In genomic region chr7:1231214-1232102, GRCh38 we compare ENCODE assay signal across 22 cellular contexts. TPM values are rescaled to one million over a fixed set of nuclear protein-coding genes. Genes with fewer than 3 reads are reported as not detected.
A peak's percentile ranks its signal among the peaks of the same experiment; 100 is the strongest.
DNase-seq lines count a peak whose midpoint lies in the region; ATAC-seq, FAIRE-seq and TF ChIP-seq lines count a peak whose summit lies in the region.
"Had no signal": no experiment of that assay in that cellular context is flagged by ENCODE, and none has a peak within 500 bp of the region (broad histone marks: within the 10 kb centered on the region; RNA-seq: fewer than 3 reads in every experiment).

No MANE protein-coding gene starts in this region.

- H2BK20ac ChIP-seq in H1 (ENCODE audit: low read length) = 0 out of 2 replicates have a peak overlapping the region, but pooled peaks have one; percentile 80

- WGBS in H1 (ENCODE audit: extremely low coverage in 1 of 2, insufficient coverage in 1 of 2, insufficient read length in 1 of 2, insufficient replicate concordance in 2 of 2, low coverage in 1 of 2, low lambda C conversion rate in 2 of 2, missing lambda C conversion rate in 1 of 2), 2 experiments = 6% methylated on average over 20 of the region's 40 CpGs; no CpG with 5 or more reads in 1 of the 2 experiments
- 7 to 10% methylated on average over 40 of the region's 40 CpGs for WGBS in sigmoid colon, 2 donors

- no peaks in the 10 kb centered on the region for H3K36me3 Mint-ChIP-seq in CD8-positive, alpha-beta memory T cell
- H3K36me3 Mint-ChIP-seq: CD8-positive, alpha-beta T cell had no signal

- no peak overlapping the region for H2AK5ac ChIP-seq in H1 (ENCODE audit: low read depth, low read length)

- H3K36me3 ChIP-seq in CD8-positive, alpha-beta memory T cell (ENCODE audit: insufficient read depth, low read length) = no peaks in the 10 kb centered on the region
- H3K36me3 ChIP-seq in PC-3 (ENCODE audit: low read depth, low read length) (no peaks in the 10 kb centered on the region), H1 (ENCODE audit: control insufficient read depth in 2 of 4, insufficient read depth in 4 of 4, low read length in 3 of 4) (peaks cover 0 to 19% (median 0%) of the 10 kb centered on the region in 4 experiments; a peak in 1 of 8 replicates), neural cell (ENCODE audit: insufficient read depth, low read length) (no peaks in the 10 kb centered on the region), sigmoid colon (no peaks in the 10 kb centered on the region), breast epithelium (no peaks in the 10 kb centered on the region)

- H3K14ac ChIP-seq in H1 (ENCODE audit: insufficient read length) = no peak overlapping the region

- no peaks in the 10 kb centered on the region for H3K9me3 ChIP-seq in CD8-positive, alpha-beta memory T cell (ENCODE audit: low read length)
- H3K9me3 ChIP-seq in PC-3 (ENCODE audit: low read length) = no peaks in the 10 kb centered on the region
- H3K9me3 ChIP-seq in H1 (ENCODE audit: insufficient read depth in 2 of 2, low read depth in 1 of 2, low read length in 1 of 2) = no peaks in the 10 kb centered on the region
- no peaks in the 10 kb centered on the region for H3K9me3 ChIP-seq in neural cell (ENCODE audit: low read length)
- no peaks in the 10 kb centered on the region for H3K9me3 ChIP-seq in sigmoid colon
- no peaks in the 10 kb centered on the region for H3K9me3 ChIP-seq in breast epithelium

- H3K9ac ChIP-seq in PC-3 (ENCODE audit: low read length) (no peak overlapping the region), H1 (replicated peaks in 1 of 4; ENCODE audit: extremely low read depth in 1 of 4, low read depth in 3 of 4, low read length in 3 of 4) (no peak overlapping the region), neural cell (ENCODE audit: low read length) (no peak overlapping the region)

- H3K23ac ChIP-seq in H1 (ENCODE audit: insufficient read length) = no peak overlapping the region

- H3K56ac ChIP-seq in H1 (replicated peaks; ENCODE audit: insufficient read length, low read depth, low read length) = no peak overlapping the region

- no peaks in the 10 kb centered on the region for H3K9me2 ChIP-seq in PC-3 (replicated peaks; ENCODE audit: low read length)
- H3K9me2 ChIP-seq in neural cell (ENCODE audit: insufficient read depth, low read length) = no peaks in the 10 kb centered on the region

- no peak overlapping the region for H2BK5ac ChIP-seq in H1 (ENCODE audit: low read depth, low read length)

- H4K91ac ChIP-seq in H1 (replicated peaks; ENCODE audit: insufficient read length, low read length) = peak overlapping the region; percentile 73

- POLR2A ChIA-PET in CD8-positive, alpha-beta memory T cell (lab: Charles Lee) = no interaction called here
- POLR2A ChIA-PET in PC-3 (lab: Charles Lee; ENCODE audit: unreplicated experiment) (no interaction called here), H1 (lab: Charles Lee; ENCODE audit: partially characterized antibody) (interaction anchor here (1.2 to 1.4 kb wide), 2 partner anchors 10 to 14 kb away, joined by 4 to 10 read pairs; no protein-coding TSS in a partner anchor)

- intact Hi-C loops in PC-3 (cut with micrococcal nuclease) = no loop called here
- intact Hi-C loops in Right ventricle myocardium inferior (cut with DNase I) = no loop called here
- intact Hi-C loops in sigmoid colon (cut with DNase I) = no loop called here
- intact Hi-C loops in breast epithelium (cut with DNase I; ENCODE audit: low total_unique reads) = loop anchor here (5.0 kb wide), 1 partner anchor 206 kb away; no protein-coding TSS in a partner anchor

- TF ChIP-seq POLR2A in H1 (IDR thresholded peaks at IDR 0.05; ENCODE audit: control extremely low read depth in 1 of 2, low read depth in 2 of 2, low read length in 2 of 2) (no peak), sigmoid colon (IDR thresholded peaks at IDR 0.05) (no peak), breast epithelium (IDR thresholded peaks at IDR 0.05) (no peak)

- no peaks in the 10 kb centered on the region for H3K4me1 ChIP-seq in CD8-positive, alpha-beta memory T cell (ENCODE audit: insufficient read depth, low read length)
- H3K4me1 ChIP-seq in PC-3 (ENCODE audit: insufficient read depth, low read length) (no peaks in the 10 kb centered on the region), H1 (replicated peaks in 1 of 4; ENCODE audit: control insufficient read depth in 3 of 4, insufficient read depth in 4 of 4, low read length in 3 of 4) (peaks cover 6 to 43% (median 34%) of the 10 kb centered on the region in 4 experiments), sigmoid colon (peaks cover 0 to 37% (median 29%) of the 10 kb centered on the region in 4 donors), breast epithelium (no peaks in the 10 kb centered on the region)

- H3K9me3 Mint-ChIP-seq in CD8-positive, alpha-beta memory T cell = peaks cover 0 to 5% (median 0%) of the 10 kb centered on the region in 5 donors
- H3K9me3 Mint-ChIP-seq: CD8-positive, alpha-beta T cell had no signal

- TF ChIP-seq CTCF in PC-3 (conservative IDR thresholded peaks at IDR 0.05; ENCODE audit: low read depth, low read length) (no peak), H1 (IDR thresholded peaks at IDR 0.05; ENCODE audit: control extremely low read depth in 1 of 3, insufficient read depth in 1 of 3, low read depth in 1 of 3, low read length in 3 of 3) (no peak), neural cell (IDR thresholded peaks at IDR 0.05; ENCODE audit: poor library complexity, severe bottlenecking) (no peak), sigmoid colon (IDR thresholded peaks at IDR 0.05) (no peak), breast epithelium (IDR thresholded peaks at IDR 0.05) (no peak)

- H3K18ac ChIP-seq in H1 (ENCODE audit: extremely low read depth, low read length) = peak overlapping the region; percentile 71

- DNase-seq in CD8-positive, alpha-beta memory T cell = no peak
- DNase-seq in PC-3 = no peak
- DNase-seq in H1 (ENCODE audit: low read depth in 1 of 2, low spot score in 2 of 2) = no peak
- DNase-seq in Right ventricle myocardium inferior (ENCODE audit: missing footprints) = no peak
- no peak for DNase-seq in sigmoid colon
- DNase-seq in breast epithelium (ENCODE audit: low spot score in 2 of 2) = no peak
- DNase-seq: activated CD4-positive, alpha-beta T cell treated with anti-CD3 and anti-CD28 coated beads, Interleukin-2, amount 50 U/mL, for 4 hours; activated naive CD4-positive, alpha-beta T cell; CD8-positive, alpha-beta T cell; central memory CD4-positive, alpha-beta T cell; kidney glomerular epithelial cell; NCI-H2081; NCI-H526 treated with DMSO at 0.1 percent for 48 hours; stimulated activated CD8-positive, alpha-beta memory T cell treated with anti-CD3 and anti-CD28 coated beads, Interleukin-4, amount 100 ng/mL, for 48 hours; trophoblast cell had no signal

- H4K8ac ChIP-seq in H1 (ENCODE audit: extremely low read depth, insufficient read depth, low read length) = no peak overlapping the region

- H2BK15ac ChIP-seq in H1 (ENCODE audit: low read length) = 0 out of 2 replicates have a peak overlapping the region, but pooled peaks have one; percentile 72

- TF ChIP-seq RAD21 in H1 (IDR thresholded peaks at IDR 0.05 in 1 of 2, conservative IDR thresholded peaks at IDR 0.05 in 1 of 2; ENCODE audit: low read depth in 2 of 2, low read length in 2 of 2) = no peak
- no peak for TF ChIP-seq RAD21 in neural cell (conservative IDR thresholded peaks at IDR 0.05)

- H3K27me3 ChIP-seq in CD8-positive, alpha-beta memory T cell (ENCODE audit: insufficient read depth, low read length, poor library complexity, severe bottlenecking) = peaks cover 58% of the 10 kb centered on the region
- peaks cover 76% of the 10 kb centered on the region for H3K27me3 ChIP-seq in PC-3 (ENCODE audit: low read length)
- H3K27me3 ChIP-seq in H1 (replicated peaks in 1 of 4; ENCODE audit: control insufficient read depth in 3 of 4, extremely low read depth in 1 of 4, insufficient read depth in 3 of 4, low read length in 3 of 4) = peaks cover 76 to 92% (median 84%) of the 10 kb centered on the region in 4 experiments
- H3K27me3 ChIP-seq in neural cell (ENCODE audit: insufficient read depth, low read depth, low read length) = peaks cover 82% of the 10 kb centered on the region
- peaks cover 88 to 99% (median 93%) of the 10 kb centered on the region in 3 donors for H3K27me3 ChIP-seq in sigmoid colon
- peaks cover 34 to 94% of the 10 kb centered on the region in 2 donors for H3K27me3 ChIP-seq in breast epithelium

- no peak overlapping the region for H2BK120ac ChIP-seq in H1 (replicated peaks; ENCODE audit: low read depth, low read length)

- H4K20me1 ChIP-seq in PC-3 (ENCODE audit: low read length) = no peaks in the 10 kb centered on the region
- peaks cover 15 to 19% of the 10 kb centered on the region in 2 experiments for H4K20me1 ChIP-seq in H1 (replicated peaks in 1 of 2; ENCODE audit: control insufficient read depth in 1 of 2, insufficient read depth in 2 of 2, low read length in 2 of 2)
- no peaks in the 10 kb centered on the region for H4K20me1 ChIP-seq in neural cell (ENCODE audit: insufficient read depth)

- H3K27ac ChIP-seq in CD8-positive, alpha-beta memory T cell (ENCODE audit: low read depth, low read length) = no peak overlapping the region
- H3K27ac ChIP-seq in PC-3 (ENCODE audit: low read length) (no peak overlapping the region), H1 (ENCODE audit: low read depth, low read length) (no peak overlapping the region), neural cell (ENCODE audit: low read length) (no peak overlapping the region), sigmoid colon (no peak overlapping the region), breast epithelium (no peak overlapping the region)

- FAIRE-seq in H1 (lab: Jason Lieb, UNC) = no peak
- FAIRE-seq: GM12892, RCC 7860 had no signal

- no TSS peak for BruUV-seq in PC-3 (replicated peaks; lab: Mats Ljungman, UMichigan)

- TF ChIP-seq EP300 in H1 (IDR thresholded peaks at IDR 0.05; ENCODE audit: borderline replicate concordance in 1 of 2, low read depth in 2 of 2, low read length in 2 of 2) = no peak
- no peak for TF ChIP-seq EP300 in neural cell (conservative IDR thresholded peaks at IDR 0.05; ENCODE audit: poor library complexity, severe bottlenecking)
- no peak for TF ChIP-seq EP300 in sigmoid colon (IDR thresholded peaks at IDR 0.05)

- H3K4me1 Mint-ChIP-seq in CD8-positive, alpha-beta memory T cell = peaks cover 16 to 28% (median 20%) of the 10 kb centered on the region in 3 donors

- H3K4me2 ChIP-seq in PC-3 (ENCODE audit: low read length) (no peak overlapping the region), H1 (ENCODE audit: insufficient read depth in 1 of 2, low read depth in 2 of 2, low read length in 2 of 2) (peak overlapping the region; percentile 54 to 59), neural cell (ENCODE audit: low read length) (no peak overlapping the region)

- peaks cover 59 to 61% of the 10 kb centered on the region in 2 donors for H3K27me3 Mint-ChIP-seq in CD8-positive, alpha-beta memory T cell

- peak overlapping the region in 5 of 7 donors; percentile 24 to 71 (median 38) for H3K4me3 Mint-ChIP-seq in CD8-positive, alpha-beta memory T cell

- no peak overlapping the region for H2AFZ ChIP-seq in PC-3 (ENCODE audit: low read length)
- no peak overlapping the region for H2AFZ ChIP-seq in H1 (ENCODE audit: low read length)
- H2AFZ ChIP-seq in neural cell (ENCODE audit: low read depth, low read length) = no peak overlapping the region

- ATAC-seq in PC-3 = peak; percentile 32; the same call in 1 of the 2 replicates
- ATAC-seq in GM18502 (IDR thresholded peaks at IDR 0.05; ENCODE audit: poor library complexity, unreplicated experiment) = no peak
- ATAC-seq in Right ventricle myocardium inferior = no peak
- ATAC-seq: CD8-positive, alpha-beta T cell had no signal

- H3K4me3 ChIP-seq in CD8-positive, alpha-beta memory T cell (ENCODE audit: low read length) = no peak overlapping the region
- H3K4me3 ChIP-seq in PC-3 (ENCODE audit: low read length) (no peak overlapping the region), H1 (ENCODE audit: extremely low read depth in 1 of 4, insufficient read depth in 2 of 4, low read depth in 3 of 4, low read length in 4 of 4) (peak overlapping the region in 1 of 4 experiments; percentile 31; a peak in 4 of 8 replicates), neural cell (ENCODE audit: low read length) (no peak overlapping the region), sigmoid colon (no peak overlapping the region), breast epithelium (no peak overlapping the region)

- H4K5ac ChIP-seq in H1 (ENCODE audit: insufficient read length, low read depth, low read length) = no peak overlapping the region

- no peaks in the 10 kb centered on the region for H3K79me1 ChIP-seq in H1 (ENCODE audit: low read depth, low read length)

- no peaks in the 10 kb centered on the region for H3K79me2 ChIP-seq in PC-3 (ENCODE audit: low read length)
- H3K79me2 ChIP-seq in H1 (ENCODE audit: control insufficient read depth in 1 of 2, insufficient read depth in 2 of 2, low read length in 2 of 2) = no peaks in the 10 kb centered on the region
- H3K79me2 ChIP-seq in neural cell (replicated peaks; ENCODE audit: insufficient read depth, low read length) = no peaks in the 10 kb centered on the region

- H3F3A ChIP-seq in PC-3 (ENCODE audit: low read length, unreplicated experiment) (no peaks in the 10 kb centered on the region), neural cell (ENCODE audit: insufficient read depth, low read length, poor library complexity, severe bottlenecking) (peaks cover 5% of the 10 kb centered on the region)

- CTCF ChIA-PET in CD8-positive, alpha-beta memory T cell (lab: Charles Lee) = no interaction called here
- CTCF ChIA-PET in PC-3 (lab: Charles Lee) (no interaction called here), H1 (lab: Charles Lee; ENCODE audit: partially characterized antibody) (interaction anchor here (0.7 kb wide), 1 partner anchor 178 kb away, joined by 3 read pairs; no protein-coding TSS in a partner anchor)

- H3K4ac ChIP-seq in H1 (replicated peaks; ENCODE audit: insufficient read length, low read depth, low read length) = no peak overlapping the region

- H2BK12ac ChIP-seq in H1 (ENCODE audit: low read depth, low read length) = peak overlapping the region; percentile 87; the same call in 1 of the 2 replicates

- H3K23me2 ChIP-seq in H1 (ENCODE audit: low read depth, low read length) = peaks cover 7% of the 10 kb centered on the region; the same call in 1 of the 2 replicates

- peak overlapping the region in 2 of 8 donors; percentile 64 to 85 for H3K27ac Mint-ChIP-seq in CD8-positive, alpha-beta memory T cell
- H3K27ac Mint-ChIP-seq: CD8-positive, alpha-beta T cell had no signal

RNA-seq across cellular contexts. Expression of gene UNCX, which starts 1.2 kb away (rescaled TPM):
- total RNA-seq in CD8-positive, alpha-beta memory T cell = not detected
- polyA plus RNA-seq in CD8-positive, alpha-beta memory T cell = not detected
- total RNA-seq in PC-3 (2014; rRNA removed) = not detected in 2 replicates
- not detected in 2 replicates for total RNA-seq in H1 (2021; fragmentation: NEBNext Ultra II Directional; extraction: Animal tissue kit (Norgen Biotek cat#: 25700))
- 0.03 TPM in 1 of 2 replicates, not detected in the other for polyA plus RNA-seq in H1 (2011; rRNA removed)
- polyA plus RNA-seq in H1 (2011; cell fraction: cytosol; rRNA removed) = not detected
- polyA plus RNA-seq in H1 (2011; cell fraction: nucleus; rRNA removed) = not detected
- polyA plus RNA-seq in H1 (2012, experiment 1 of 2) = not detected in 4 replicates
- polyA plus RNA-seq in H1 (2012, experiment 2 of 2) = not detected
- polyA plus RNA-seq in H1 (2013, experiment 1 of 2) = 0.02 TPM
- polyA plus RNA-seq in H1 (2013, experiment 2 of 2) = not detected
- not detected in 2 replicates for polyA minus RNA-seq in H1 (2011; rRNA and poly(A)+ RNA removed)
- polyA minus RNA-seq in H1 (2011; cell fraction: cytosol; rRNA and poly(A)+ RNA removed) = not detected
- not detected for polyA minus RNA-seq in H1 (2011; cell fraction: nucleus; rRNA and poly(A)+ RNA removed)
- 1.6 TPM in 2 replicates for polyA plus RNA-seq in neural cell
- polyA minus RNA-seq in neural cell = 0.93 and 1.5 TPM in 2 replicates
- total RNA-seq in Right ventricle myocardium inferior = not detected
- total RNA-seq in sigmoid colon = not detected
- polyA plus RNA-seq in sigmoid colon = not detected
- total RNA-seq in breast epithelium = not detected
- total RNA-seq: CD8-positive, alpha-beta T cell; HT-29; MCF 10A; renal cortical epithelial cell had no signal

Comparison
In these comparisons a context has a peak if more than half of its experiments do, and no peak if none do; other contexts are left out.
1. H3K4me2 ChIP-seq: peak in H1 (2 of 2); none in PC-3 (single experiment) and neural cell (single experiment).